ENCODE assay signal across 14 cellular contexts in the genomic region with DNA sequence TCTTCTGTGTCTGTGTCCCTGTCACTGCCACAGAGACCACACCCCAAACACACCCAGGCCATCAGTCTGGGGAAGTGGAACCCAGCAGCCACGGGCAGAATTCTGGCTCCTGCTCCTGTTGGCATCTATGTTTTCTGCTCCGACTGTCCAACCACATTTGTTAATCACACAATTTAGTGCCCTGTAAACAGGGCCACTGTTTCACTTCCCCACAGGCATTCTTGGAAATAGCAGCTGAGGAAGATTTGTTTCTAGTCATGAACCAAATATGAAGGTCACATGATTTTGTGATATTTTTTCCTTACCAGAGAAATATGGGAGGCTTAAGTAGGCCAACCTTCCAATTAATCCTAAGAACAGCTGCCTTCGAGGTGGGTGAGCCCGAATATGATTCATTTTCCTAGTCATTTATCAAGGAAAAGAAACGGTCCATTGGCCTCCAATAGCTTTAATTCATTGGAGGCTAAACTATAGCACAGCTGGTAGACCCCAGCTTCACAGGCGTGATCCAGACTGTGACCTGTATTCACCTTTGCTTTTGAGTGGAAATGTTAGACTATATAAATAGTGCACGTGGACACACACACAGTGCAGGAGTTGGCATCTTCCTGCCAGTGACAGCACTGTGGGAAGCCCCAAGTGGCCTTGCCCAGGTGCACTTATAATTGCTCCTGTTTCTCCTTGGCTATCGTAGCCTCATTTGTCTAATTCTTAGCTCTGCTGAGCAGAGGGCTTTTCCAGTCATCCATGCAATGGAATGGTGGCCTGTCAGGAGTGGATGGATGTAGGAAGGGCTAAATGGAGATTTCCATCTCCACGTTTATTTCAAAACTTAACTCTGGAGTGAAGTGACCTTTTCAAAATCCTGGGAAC.
DNase-seq lines count a peak whose midpoint lies in the region; ATAC-seq, FAIRE-seq and TF ChIP-seq lines count a peak whose summit lies in the region.
"Had no signal": no experiment of that assay in that cellular context is flagged by ENCODE, and none has a peak within 500 bp of the region (broad histone marks: within the 10 kb centered on the region; RNA-seq: fewer than 3 reads in every experiment).

No MANE protein-coding gene starts in this region.

- H3K27ac ChIP-seq in SJCRH30, result peak overlapping the region; percentile 55
- H3K27ac ChIP-seq in sigmoid colon, result no peak overlapping the region
- no peak overlapping the region for H3K27ac ChIP-seq in vagina
- H3K27ac ChIP-seq: gastrocnemius medialis, skin epidermis had no signal

- peak; percentile 21 for FAIRE-seq in islet of Langerhans (lab: Jason Lieb, UNC)

- 72% methylated on average over 9 of the region's 9 CpGs for WGBS in sigmoid colon, 2 donors

- H3K9me3 ChIP-seq in SJCRH30 (replicated peaks) (no peaks in the 10 kb centered on the region), sigmoid colon (no peaks in the 10 kb centered on the region), vagina (no peaks in the 10 kb centered on the region)
- H3K9me3 ChIP-seq: gastrocnemius medialis had no signal

- no peak for ATAC-seq in HG03280 (IDR thresholded peaks at IDR 0.05; ENCODE audit: unreplicated experiment)
- ATAC-seq: activated T-helper 17 cell treated with anti-CD3 and anti-CD28 coated beads, Interleukin-2, amount 50 U/mL, for 72 hours; gastrocnemius medialis; WTC11 had no signal

- peak; percentile 84 for DNase-seq in AG08395 (ENCODE audit: low spot score)
- peak; percentile 87 for DNase-seq in HCEC 1CT
- peak; percentile 77 to 89 for DNase-seq in SJCRH30
- DNase-seq in sigmoid colon, result no peak
- no peak for DNase-seq in activated CD4-positive, alpha-beta T cell treated with anti-CD3 and anti-CD28 coated beads for 48 hours
- no peak for DNase-seq in vagina (ENCODE audit: extremely low spot score in 2 of 2)
- DNase-seq: NCI-H146 had no signal

- H3K4me3 ChIP-seq in SJCRH30 (no peak overlapping the region), sigmoid colon (no peak overlapping the region), vagina (no peak overlapping the region)
- H3K4me3 ChIP-seq: BLaER1 treated with 17β-estradiol and CSF1 and Interleukin-3, amounts not matched to agents 10 nM and 100 nM; gastrocnemius medialis; skin epidermis had no signal

- H3K4me1 ChIP-seq in SJCRH30, result peaks cover 33% of the 10 kb centered on the region
- H3K4me1 ChIP-seq in sigmoid colon, result peaks cover 0 to 11% (median 0%) of the 10 kb centered on the region in 4 donors
- H3K4me1 ChIP-seq in vagina, result no peaks in the 10 kb centered on the region
- H3K4me1 ChIP-seq: gastrocnemius medialis had no signal

- TF ChIP-seq POLR2A in sigmoid colon (IDR thresholded peaks at IDR 0.05) (no peak), vagina (IDR thresholded peaks at IDR 0.05) (no peak)

- no peak for TF ChIP-seq EP300 in sigmoid colon (IDR thresholded peaks at IDR 0.05)

- TF ChIP-seq CTCF in sigmoid colon (IDR thresholded peaks at IDR 0.05) (no peak), vagina (IDR thresholded peaks at IDR 0.05) (no peak)

- intact Hi-C loops in sigmoid colon (cut with DNase I), result no loop called here
- intact Hi-C loops in vagina (cut with DNase I), result no loop called here

- H3K36me3 ChIP-seq in SJCRH30, result no peaks in the 10 kb centered on the region
- H3K36me3 ChIP-seq in sigmoid colon, result no peaks in the 10 kb centered on the region
- H3K36me3 ChIP-seq in vagina, result no peaks in the 10 kb centered on the region
- H3K36me3 ChIP-seq: gastrocnemius medialis had no signal

- no peaks in the 10 kb centered on the region for H3K27me3 ChIP-seq in SJCRH30
- H3K27me3 ChIP-seq in sigmoid colon, result no peaks in the 10 kb centered on the region
- H3K27me3 ChIP-seq in vagina, result no peaks in the 10 kb centered on the region
- H3K27me3 ChIP-seq: gastrocnemius medialis had no signal

Comparison
In these comparisons a context has a peak if more than half of its experiments do, and no peak if none do; other contexts are left out.
1. DNase-seq: peak in AG08395 (single experiment), HCEC 1CT (single experiment) and SJCRH30 (2 of 2); none in sigmoid colon (single experiment), activated CD4-positive, alpha-beta T cell treated with anti-CD3 and anti-CD28 coated beads for 48 hours (single experiment) and vagina (0 of 2).